20 cellular contexts compared by ENCODE assay signal in the genomic region with DNA sequence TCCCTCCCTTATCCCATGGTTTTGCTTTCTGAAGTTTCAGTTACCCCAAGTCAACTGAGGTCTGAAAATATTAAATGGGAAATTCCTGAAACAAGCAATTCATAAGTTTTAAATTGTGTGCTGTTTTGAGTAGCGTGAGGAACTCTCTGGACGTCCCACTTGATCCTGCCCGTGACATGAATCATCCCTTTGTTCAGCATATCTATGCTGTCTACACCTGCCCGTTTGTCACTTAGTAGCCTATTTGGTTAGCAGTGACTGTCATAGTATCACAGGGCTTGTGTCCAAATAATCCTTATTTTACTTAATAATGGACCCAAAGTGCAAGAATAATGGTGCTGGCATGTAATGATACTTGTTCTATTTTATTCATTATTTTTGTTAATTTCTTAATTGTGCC. TPM values are rescaled to one million over a fixed set of nuclear protein-coding genes. Genes with fewer than 3 reads are reported as not detected.
DNase-seq lines count a peak whose midpoint lies in the region; ATAC-seq and TF ChIP-seq lines count a peak whose summit lies in the region.
"Had no signal": no experiment of that assay in that cellular context is flagged by ENCODE, and none has a peak within 500 bp of the region (broad histone marks: within the 10 kb centered on the region; RNA-seq: fewer than 3 reads in every experiment).

No MANE protein-coding gene starts in this region.

- no peak overlapping the region for H2AFZ ChIP-seq in DND-41 (ENCODE audit: low read depth, low read length)
- H2AFZ ChIP-seq in OCI-LY7 (ENCODE audit: low read length): no peak overlapping the region
- H2AFZ ChIP-seq: GM23338 had no signal

- CTCF ChIA-PET in OCI-LY7 (lab: Charles Lee; ENCODE audit: unreplicated experiment): interaction anchor here (0.6 kb wide), 1 partner anchor 58 kb away, joined by 3 read pairs; no protein-coding TSS in a partner anchor

- no peaks in the 10 kb centered on the region for H3K9me2 ChIP-seq in OCI-LY7 (ENCODE audit: insufficient read depth, low read length)

- DNase-seq in DND-41 (no peak), OCI-LY7 (ENCODE audit: low spot score) (no peak), foreskin melanocyte (peak; percentile 40), psoas muscle (no peak), OCI-M2 (lab: John Stamatoyannopoulos, UW; ENCODE audit: unreplicated experiment) (no peak), NCI-H1436 (lab: John Stamatoyannopoulos, UW) (no peak), Kasumi-1 (lab: John Stamatoyannopoulos, UW) (no peak)
- DNase-seq: ACHN, GF-D8, HCEC 1CT, NCI-H1436 treated with DMSO at 0.1 percent for 48 hours, NCI-H2029 treated with DMSO at 0.1 percent for 48 hours, NCI-H2171, NCI-H446 treated with DMSO at 0.1 percent for 48 hours, NCI-H69, Right ventricle myocardium superior had no signal

- 56 to 83% (median 64%) methylated on average over 4 of the region's 4 CpGs for WGBS in psoas muscle, 3 donors

- H3K9ac ChIP-seq in DND-41 (ENCODE audit: low read depth, low read length): no peak overlapping the region

- TF ChIP-seq CTCF in DND-41 (IDR thresholded peaks at IDR 0.05; ENCODE audit: borderline replicate concordance, extremely low read depth, low read length, poor library complexity, severe bottlenecking) (no peak), OCI-LY7 (conservative IDR thresholded peaks at IDR 0.05; ENCODE audit: low read length) (no peak), psoas muscle (IDR thresholded peaks at IDR 0.05) (no peak)

- peaks cover 33% of the 10 kb centered on the region for H3K4me1 ChIP-seq in DND-41 (ENCODE audit: insufficient read depth, low read length)
- peaks cover 43% of the 10 kb centered on the region for H3K4me1 ChIP-seq in OCI-LY7 (ENCODE audit: insufficient read depth, low read length, poor library complexity, severe bottlenecking)
- peaks cover 57% of the 10 kb centered on the region for H3K4me1 ChIP-seq in psoas muscle

- H3K27me3 ChIP-seq in DND-41 (ENCODE audit: insufficient read depth, low read length, poor library complexity) (no peaks in the 10 kb centered on the region), psoas muscle (ENCODE audit: insufficient read depth in 3 of 3, low read length in 2 of 3) (no peaks in the 10 kb centered on the region)

- H3K4me3 ChIP-seq in DND-41 (ENCODE audit: low read depth in 1 of 2, low read length in 2 of 2) (no peak overlapping the region), OCI-LY7 (ENCODE audit: low read depth, low read length, poor library complexity, severe bottlenecking) (no peak overlapping the region), psoas muscle (no peak overlapping the region)
- H3K4me3 ChIP-seq: GM23338, SK-N-MC had no signal

- ATAC-seq in DND-41 (ENCODE audit: insufficient read depth, low read depth) (no peak), psoas muscle (peak in 2 of 4 donors; percentile 26 to 70), GM21825 (IDR thresholded peaks at IDR 0.05; ENCODE audit: unreplicated experiment) (no peak)
- ATAC-seq: GM23338 had no signal

- peak overlapping the region; percentile 12; the same call in 1 of the 2 replicates for H3K4me2 ChIP-seq in DND-41 (ENCODE audit: insufficient read depth, low read length)
- H3K4me2 ChIP-seq in OCI-LY7 (ENCODE audit: low read length): peak overlapping the region; percentile 6; the same call in 1 of the 2 replicates
- H3K4me2 ChIP-seq: GM23338 had no signal

- H4K20me1 ChIP-seq in DND-41 (ENCODE audit: insufficient read depth, low read length) (peaks cover 36% of the 10 kb centered on the region), OCI-LY7 (ENCODE audit: insufficient read depth, low read length) (peaks cover 18% of the 10 kb centered on the region)

- no peaks in the 10 kb centered on the region for H3K9me3 ChIP-seq in DND-41 (ENCODE audit: insufficient read depth, low read length, severe bottlenecking)
- H3K9me3 ChIP-seq in OCI-LY7 (ENCODE audit: low read length): no peaks in the 10 kb centered on the region
- H3K9me3 ChIP-seq in psoas muscle: no peaks in the 10 kb centered on the region

- POLR2A ChIA-PET in OCI-LY7 (lab: Charles Lee): interaction anchor here (1.5 kb wide), 1 partner anchor 272 kb away, joined by 3 read pairs; no protein-coding TSS in a partner anchor

- H3K36me3 ChIP-seq in DND-41 (ENCODE audit: insufficient read depth, low read length): peaks cover 13% of the 10 kb centered on the region
- H3K36me3 ChIP-seq in OCI-LY7 (ENCODE audit: insufficient read depth, low read length): peaks cover 60% of the 10 kb centered on the region
- H3K36me3 ChIP-seq in psoas muscle (ENCODE audit: insufficient read depth in 1 of 2, low read depth in 1 of 2): no peaks in the 10 kb centered on the region

- intact Hi-C loops in OCI-LY7 (cut with micrococcal nuclease; ENCODE audit: unreplicated experiment): loop anchor here (5.0 kb wide), 1 partner anchor 187 kb away; the partner anchor contains the start of gene GINM1
- intact Hi-C loops in psoas muscle (cut with DNase I): no loop called here

- no TSS peak for BruUV-seq in OCI-LY7 (replicated peaks; lab: Mats Ljungman, UMichigan)

- H3K27ac ChIP-seq in DND-41 (ENCODE audit: low read length) (no peak overlapping the region), OCI-LY7 (ENCODE audit: low read depth, low read length, poor library complexity, severe bottlenecking) (no peak overlapping the region), psoas muscle (peak overlapping the region; percentile 72)
- H3K27ac ChIP-seq: C4-2B, SK-N-MC had no signal

- H3K79me2 ChIP-seq in DND-41 (ENCODE audit: insufficient read depth, low read length) (peaks cover 98% of the 10 kb centered on the region), OCI-LY7 (ENCODE audit: insufficient read depth, low read depth, low read length) (peaks cover 99% of the 10 kb centered on the region)

RNA-seq across cellular contexts. Expression of gene PCMT1, which starts 5.0 kb away (rescaled TPM):
- total RNA-seq in OCI-LY7 (2014; rRNA removed; shearing (Covaris generic)): 125 and 140 TPM in 2 replicates
- total RNA-seq in OCI-LY7 (2022): 116 and 117 TPM in 2 replicates
- 100 to 1,000 TPM; 124 to 179 (median 149) TPM for total RNA-seq in psoas muscle
- polyA plus RNA-seq in psoas muscle: 100 to 1,000 TPM; 159 to 613 (median 178) TPM

RNA-seq across cellular contexts. Expression of gene NUP43, which starts 8.2 kb away (rescaled TPM):
- total RNA-seq in OCI-LY7 (2014; rRNA removed; shearing (Covaris generic)): 28.6 and 30.7 TPM in 2 replicates
- total RNA-seq in OCI-LY7 (2022) (72.4 and 73.0 TPM in 2 replicates), psoas muscle (10 to 100 TPM; 17.4 to 26.8 (median 22.1) TPM)
- 10 to 100 TPM in 2 of 3 donors, 1 to 10 TPM in 1; 7.3 to 17.1 (median 14.1) TPM for polyA plus RNA-seq in psoas muscle

RNA-seq across cellular contexts. Expression of gene LATS1, which starts 36.7 kb away (rescaled TPM):
- 15.6 and 23.1 TPM in 2 replicates for total RNA-seq in OCI-LY7 (2014; rRNA removed; shearing (Covaris generic))
- total RNA-seq in OCI-LY7 (2022) (30.3 and 30.7 TPM in 2 replicates), psoas muscle (10 to 100 TPM; 11.0 to 15.5 (median 13.9) TPM)
- 1 to 10 TPM; 3.4 to 8.3 (median 3.7) TPM for polyA plus RNA-seq in psoas muscle
